Comparison of ENCODE assay signal across 8 cellular contexts in the genomic region with DNA sequence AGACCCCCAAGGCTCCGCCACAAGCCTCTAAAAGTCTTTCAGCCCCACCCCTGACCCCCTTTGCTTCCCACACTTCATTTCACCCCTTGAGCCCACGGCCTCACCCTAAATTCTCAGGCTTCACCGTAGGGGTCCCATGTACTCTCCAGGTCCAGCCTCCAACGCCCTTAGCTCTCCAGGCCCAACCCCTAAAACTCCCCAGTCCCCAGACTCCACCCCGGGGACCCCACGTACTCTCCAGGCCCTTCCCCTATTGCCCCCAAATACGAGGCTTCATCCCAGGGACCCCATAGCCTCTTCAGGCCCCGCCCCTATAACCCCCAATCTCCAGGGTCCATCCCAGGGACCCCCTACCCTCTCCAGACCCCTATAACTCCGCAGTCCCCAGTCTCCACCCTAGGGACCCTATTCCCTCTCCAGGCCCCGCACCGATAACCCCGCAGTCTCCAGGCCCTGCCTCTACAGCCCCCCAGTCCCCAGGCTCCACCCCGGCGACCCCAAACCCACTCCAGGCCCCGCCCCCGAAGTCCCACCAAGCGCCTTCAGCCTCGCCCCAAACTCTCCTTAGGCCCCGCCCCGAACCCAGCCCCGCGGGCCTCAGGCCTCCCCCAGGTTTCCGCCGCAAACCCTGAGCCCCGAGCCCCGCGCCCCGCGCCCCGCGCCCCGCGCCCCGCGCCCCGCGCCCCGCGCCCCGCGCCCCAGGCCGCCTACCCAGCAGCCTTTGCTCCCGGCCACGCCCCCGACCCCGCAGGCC. TPM values are rescaled to one million over a fixed set of nuclear protein-coding genes. Genes with fewer than 3 reads are reported as not detected.
DNase-seq lines count a peak whose midpoint lies in the region; ATAC-seq and TF ChIP-seq lines count a peak whose summit lies in the region.

No MANE protein-coding gene starts in this region.

- H3K4me3 Mint-ChIP-seq in activated CD4-positive, alpha-beta T cell treated with anti-CD3 and anti-CD28 coated beads, Interleukin-2, amount 10 ng/mL, durations not matched to agents 24 days and 14 days, result peak overlapping the region; percentile 91

- H3K4me1 ChIP-seq in smooth muscle cell (ENCODE audit: low read depth), result no peaks in the 10 kb centered on the region

- no peak for TF ChIP-seq CTCF in smooth muscle cell (IDR thresholded peaks at IDR 0.05; ENCODE audit: borderline replicate concordance, insufficient read depth, poor library complexity, severe bottlenecking)

- H3K36me3 Mint-ChIP-seq in activated CD4-positive, alpha-beta T cell treated with anti-CD3 and anti-CD28 coated beads, Interleukin-2, amount 10 ng/mL, durations not matched to agents 24 days and 14 days (ENCODE audit: low read depth), result peaks cover 18% of the 10 kb centered on the region
- peaks cover 0 to 4% of the 10 kb centered on the region in 2 donors for H3K36me3 Mint-ChIP-seq in activated naive CD4-positive, alpha-beta T cell treated with anti-CD3 and anti-CD28 coated beads, Interleukin-2, amount 50 U/mL, for 72 hours

- H3K4me2 ChIP-seq in smooth muscle cell, result peak overlapping the region; percentile 97

- peaks cover 17% of the 10 kb centered on the region for H3K4me1 Mint-ChIP-seq in activated CD4-positive, alpha-beta T cell treated with anti-CD3 and anti-CD28 coated beads, Interleukin-2, amount 10 ng/mL, durations not matched to agents 24 days and 14 days

- no peaks in the 10 kb centered on the region for H3K9me3 Mint-ChIP-seq in activated CD4-positive, alpha-beta T cell treated with anti-CD3 and anti-CD28 coated beads, Interleukin-2, amount 10 ng/mL, durations not matched to agents 24 days and 14 days
- H3K9me3 Mint-ChIP-seq in activated naive CD4-positive, alpha-beta T cell treated with anti-CD3 and anti-CD28 coated beads, Interleukin-2, amount 50 U/mL, for 72 hours, result no peaks in the 10 kb centered on the region

- H3K27ac Mint-ChIP-seq in activated CD4-positive, alpha-beta T cell treated with anti-CD3 and anti-CD28 coated beads, Interleukin-2, amount 10 ng/mL, durations not matched to agents 24 days and 14 days, result peak overlapping the region; percentile 87
- H3K27ac Mint-ChIP-seq in activated naive CD4-positive, alpha-beta T cell treated with anti-CD3 and anti-CD28 coated beads, Interleukin-2, amount 50 U/mL, for 72 hours, result peak overlapping the region; percentile 93 to 97

- WGBS in smooth muscle cell (ENCODE audit: low lambda C conversion rate), result 17% methylated on average over 5 of the region's 46 CpGs

- peak overlapping the region; percentile 95 for H3K9ac ChIP-seq in smooth muscle cell (ENCODE audit: low read depth)

- H3K27me3 ChIP-seq in smooth muscle cell (ENCODE audit: low read depth), result no peaks in the 10 kb centered on the region

- ATAC-seq in HG03103 (IDR thresholded peaks at IDR 0.05; ENCODE audit: low read depth, unreplicated experiment), result peak; percentile 31
- peak; percentile 59 to 68 for ATAC-seq in activated naive CD4-positive, alpha-beta T cell treated with anti-CD3 and anti-CD28 coated beads, Interleukin-2, amount 50 U/mL, for 72 hours

- peak overlapping the region; percentile 94 for H2AFZ ChIP-seq in smooth muscle cell (ENCODE audit: low read depth)

- peak overlapping the region; percentile 96 for H3K27ac ChIP-seq in smooth muscle cell (ENCODE audit: low read depth)

- peak; percentile 73 for DNase-seq in activated CD4-positive, alpha-beta T cell treated with anti-CD3 and anti-CD28 coated beads, Interleukin-2, amount 10 ng/mL, durations not matched to agents 24 days and 14 days
- no peak for DNase-seq in activated CD4-positive, alpha-beta T cell treated with anti-CD3 and anti-CD28 coated beads, Interleukin-2, amount 50 U/mL, for 48 hours
- DNase-seq in activated naive CD4-positive, alpha-beta T cell treated with anti-CD3 and anti-CD28 coated beads, Interleukin-2, amount 50 U/mL, for 72 hours (ENCODE audit: low spot score in 2 of 2), result no peak
- DNase-seq in hepatic stellate cell (ENCODE audit: low spot score) (peak; percentile 59), smooth muscle cell (lab: John Stamatoyannopoulos, UW; ENCODE audit: unreplicated experiment) (no peak), NCI-H2029 (lab: John Stamatoyannopoulos, UW) (no peak)
- no peak for DNase-seq in stimulated activated CD4-positive, alpha-beta T cell treated with anti-CD3 and anti-CD28 coated beads, Interleukin-1b, Interleukin-23, amount 100 ng/mL, for 48 hours

- intact Hi-C loops in activated CD4-positive, alpha-beta T cell treated with anti-CD3 and anti-CD28 coated beads, Interleukin-2, amount 10 ng/mL, durations not matched to agents 24 days and 14 days (cut with micrococcal nuclease), result no loop called here

- H4K20me1 ChIP-seq in smooth muscle cell (ENCODE audit: low read depth), result peaks cover 11% of the 10 kb centered on the region

- H3K79me2 ChIP-seq in smooth muscle cell (ENCODE audit: low read depth), result peaks cover 16% of the 10 kb centered on the region

- H3K9me3 ChIP-seq in smooth muscle cell (replicated peaks; ENCODE audit: low read depth), result no peaks in the 10 kb centered on the region

- peak overlapping the region; percentile 97 for H3K4me3 ChIP-seq in smooth muscle cell

- H3K27me3 Mint-ChIP-seq in activated CD4-positive, alpha-beta T cell treated with anti-CD3 and anti-CD28 coated beads, Interleukin-2, amount 10 ng/mL, durations not matched to agents 24 days and 14 days, result no peaks in the 10 kb centered on the region

- no peaks in the 10 kb centered on the region for H3K36me3 ChIP-seq in smooth muscle cell (ENCODE audit: low read depth)

- peaks cover 5% of the 10 kb centered on the region for H3F3A ChIP-seq in smooth muscle cell (ENCODE audit: low read depth)

RNA-seq across cellular contexts. Expression of a gene that starts 0.6 kb away (rescaled TPM):
- 58.1 and 61.1 TPM in 2 replicates for total RNA-seq in activated CD4-positive, alpha-beta T cell treated with anti-CD3 and anti-CD28 coated beads, Interleukin-2, amount 10 ng/mL, durations not matched to agents 24 days and 14 days
- total RNA-seq in activated naive CD4-positive, alpha-beta T cell treated with anti-CD3 and anti-CD28 coated beads, Interleukin-2, amount 50 U/mL, for 72 hours, result 10 to 100 TPM; 42.0 to 61.8 TPM
- 19.0 and 25.2 TPM in 2 replicates for total RNA-seq in smooth muscle cell
- 86.8 and 87.1 TPM in 2 replicates for polyA plus RNA-seq in smooth muscle cell

RNA-seq across cellular contexts. Expression of a gene that starts 0.9 kb away (rescaled TPM):
- total RNA-seq in activated CD4-positive, alpha-beta T cell treated with anti-CD3 and anti-CD28 coated beads, Interleukin-2, amount 10 ng/mL, durations not matched to agents 24 days and 14 days, result not detected in 2 replicates
- not detected for total RNA-seq in activated naive CD4-positive, alpha-beta T cell treated with anti-CD3 and anti-CD28 coated beads, Interleukin-2, amount 50 U/mL, for 72 hours
- total RNA-seq in smooth muscle cell, result not detected in 2 replicates
- not detected in 2 replicates for polyA plus RNA-seq in smooth muscle cell

RNA-seq across cellular contexts. Expression of a gene that starts 20.6 kb away (rescaled TPM):
- 86.8 and 91.5 TPM in 2 replicates for total RNA-seq in activated CD4-positive, alpha-beta T cell treated with anti-CD3 and anti-CD28 coated beads, Interleukin-2, amount 10 ng/mL, durations not matched to agents 24 days and 14 days
- total RNA-seq in activated naive CD4-positive, alpha-beta T cell treated with anti-CD3 and anti-CD28 coated beads, Interleukin-2, amount 50 U/mL, for 72 hours, result 100 to 1,000 TPM in 1 of 2 donors, 10 to 100 TPM in 1; 98.3 to 102 TPM
- 25.9 and 42.3 TPM in 2 replicates for total RNA-seq in smooth muscle cell
- 69.4 and 70.5 TPM in 2 replicates for polyA plus RNA-seq in smooth muscle cell

RNA-seq across cellular contexts. Expression of a gene that starts 24.7 kb away (rescaled TPM):
- 12.9 and 16.8 TPM in 2 replicates for total RNA-seq in activated CD4-positive, alpha-beta T cell treated with anti-CD3 and anti-CD28 coated beads, Interleukin-2, amount 10 ng/mL, durations not matched to agents 24 days and 14 days
- 10 to 100 TPM; 10.9 to 32.4 TPM for total RNA-seq in activated naive CD4-positive, alpha-beta T cell treated with anti-CD3 and anti-CD28 coated beads, Interleukin-2, amount 50 U/mL, for 72 hours
- total RNA-seq in smooth muscle cell, result 0.27 TPM in 1 of 2 replicates, not detected in the other
- polyA plus RNA-seq in smooth muscle cell, result 0.61 and 1.4 TPM in 2 replicates

RNA-seq across cellular contexts. Expression of a gene that starts 33.0 kb away (rescaled TPM):
- total RNA-seq in activated CD4-positive, alpha-beta T cell treated with anti-CD3 and anti-CD28 coated beads, Interleukin-2, amount 10 ng/mL, durations not matched to agents 24 days and 14 days, result 1.4 and 2.5 TPM in 2 replicates
- total RNA-seq in activated naive CD4-positive, alpha-beta T cell treated with anti-CD3 and anti-CD28 coated beads, Interleukin-2, amount 50 U/mL, for 72 hours, result 1 to 10 TPM in 1 of 2 donors, not detected in 1; 4.9 TPM
- not detected in 2 replicates for total RNA-seq in smooth muscle cell
- polyA plus RNA-seq in smooth muscle cell, result 0.34 and 1.9 TPM in 2 replicates

Comparison
In these comparisons a context has a peak if more than half of its experiments do, and no peak if none do; other contexts are left out.
1. DNase-seq: peak in activated CD4-positive, alpha-beta T cell treated with anti-CD3 and anti-CD28 coated beads, Interleukin-2, amount 10 ng/mL, durations not matched to agents 24 days and 14 days (single experiment) and hepatic stellate cell (single experiment); none in activated CD4-positive, alpha-beta T cell treated with anti-CD3 and anti-CD28 coated beads, Interleukin-2, amount 50 U/mL, for 48 hours (0 of 2), activated naive CD4-positive, alpha-beta T cell treated with anti-CD3 and anti-CD28 coated beads, Interleukin-2, amount 50 U/mL, for 72 hours (0 of 2), smooth muscle cell (single experiment), stimulated activated CD4-positive, alpha-beta T cell treated with anti-CD3 and anti-CD28 coated beads, Interleukin-1b, Interleukin-23, amount 100 ng/mL, for 48 hours (single experiment) and NCI-H2029 (single experiment).